ENCODE assay signal across 8 cellular contexts in genomic region chr13:28657784-28658538, GRCh38. TPM values are rescaled to one million over a fixed set of nuclear protein-coding genes. Genes with fewer than 3 reads are reported as not detected.
A peak's percentile ranks its signal among the peaks of the same experiment; 100 is the strongest.
DNase-seq lines count a peak whose midpoint lies in the region; ATAC-seq and TF ChIP-seq lines count a peak whose summit lies in the region.

No MANE protein-coding gene starts in this region.

- H3K27ac ChIP-seq in Panc1 (ENCODE audit: low read length) = peak overlapping the region; percentile 97
- peak overlapping the region; percentile 20 to 98 (median 89) for H3K27ac ChIP-seq in dorsolateral prefrontal cortex

- intact Hi-C loops in Panc1 (cut with micrococcal nuclease; ENCODE audit: unreplicated experiment) = no loop called here
- intact Hi-C loops in dorsolateral prefrontal cortex (cut with DNase I) = loop anchor here (5.0 kb wide), 2 partner anchors 59 to 521 kb away; partner anchors contain the start of genes SLC46A3 (in 2 of the 2) and PAN3 (in 1 of the 2)
- intact Hi-C loops in mucosa of descending colon (cut with DNase I, micrococcal nuclease) = no loop called here

- H3K36me3 ChIP-seq in Panc1 (ENCODE audit: control insufficient read depth, insufficient read depth, low read length) = peaks cover 22% of the 10 kb centered on the region
- no peaks in the 10 kb centered on the region for H3K36me3 ChIP-seq in mucosa of descending colon (ENCODE audit: low read depth)

- H3K4me3 Mint-ChIP-seq in activated CD4-positive, alpha-beta T cell treated with anti-CD3 and anti-CD28 coated beads, Interleukin-2, amount 10 ng/mL, durations not matched to agents 7 days and 5 days = peak overlapping the region; percentile 92

- H3K9me3 Mint-ChIP-seq in activated CD4-positive, alpha-beta T cell treated with anti-CD3 and anti-CD28 coated beads, Interleukin-2, amount 10 ng/mL, durations not matched to agents 7 days and 5 days = no peaks in the 10 kb centered on the region

- H3K27ac Mint-ChIP-seq in activated CD4-positive, alpha-beta T cell treated with anti-CD3 and anti-CD28 coated beads, Interleukin-2, amount 10 ng/mL, durations not matched to agents 7 days and 5 days = peak overlapping the region; percentile 97

- H3K27me3 Mint-ChIP-seq in activated CD4-positive, alpha-beta T cell treated with anti-CD3 and anti-CD28 coated beads, Interleukin-2, amount 10 ng/mL, durations not matched to agents 7 days and 5 days = no peaks in the 10 kb centered on the region

- no peak for DNase-seq in activated CD4-positive, alpha-beta T cell treated with anti-CD3 and anti-CD28 coated beads, Interleukin-2, amount 10 ng/mL, durations not matched to agents 7 days and 5 days
- no peak for DNase-seq in activated CD4-positive, alpha-beta T cell treated with anti-CD3 and anti-CD28 coated beads for 1 hour
- no peak for DNase-seq in Panc1 (ENCODE audit: low read depth, low spot score)
- DNase-seq in dorsolateral prefrontal cortex = no peak
- DNase-seq in mucosa of descending colon = no peak
- no peak for DNase-seq in AG08395 (ENCODE audit: low spot score)
- DNase-seq in activated CD4-positive, alpha-beta T cell treated with anti-CD3 and anti-CD28 coated beads for 4 hours = no peak

- no peak for TF ChIP-seq CTCF in Panc1 (IDR thresholded peaks at IDR 0.05)
- TF ChIP-seq CTCF in dorsolateral prefrontal cortex (IDR thresholded peaks at IDR 0.05 in 54 of 56, conservative IDR thresholded peaks at IDR 0.05 in 2 of 56; ENCODE audit: low read depth in 1 of 56, partially characterized antibody in 56 of 56) = peak in 4 of 56 donors; percentile 9 to 34 (median 12)
- no peak for TF ChIP-seq CTCF in mucosa of descending colon (IDR thresholded peaks at IDR 0.05)

- ATAC-seq in Panc1 (no peak), mucosa of descending colon (peak; percentile 25), HG03045 (IDR thresholded peaks at IDR 0.05; ENCODE audit: unreplicated experiment) (no peak)

- TSS peak; percentile 85 for BruUV-seq in Panc1 (replicated peaks; lab: Mats Ljungman, UMichigan)

- peaks cover 35% of the 10 kb centered on the region for H3K36me3 Mint-ChIP-seq in activated CD4-positive, alpha-beta T cell treated with anti-CD3 and anti-CD28 coated beads, Interleukin-2, amount 10 ng/mL, durations not matched to agents 7 days and 5 days (ENCODE audit: low read depth)

- in situ Hi-C loops in Panc1 (cut with HindIII; ENCODE audit: low pct_unique_long_range_greater_than_20kb, low sequenced_read_pairs) = no loop called here

- peaks cover 23% of the 10 kb centered on the region for H3K4me1 ChIP-seq in Panc1 (ENCODE audit: control insufficient read depth, insufficient read depth, low read length)
- H3K4me1 ChIP-seq in mucosa of descending colon (ENCODE audit: low read depth) = peaks cover 23% of the 10 kb centered on the region

- POLR2A ChIA-PET in activated CD4-positive, alpha-beta T cell treated with anti-CD3 and anti-CD28 coated beads, Interleukin-2, amount 10 ng/mL, durations not matched to agents 7 days and 5 days (lab: Charles Lee) = interaction anchor here (0.5 kb wide), 1 partner anchor 334 kb away, joined by 3 read pairs; no protein-coding TSS in a partner anchor
- POLR2A ChIA-PET in Panc1 (lab: Charles Lee) = interaction anchor here (0.6 kb wide), 2 partner anchors 10 to 385 kb away, joined by 5 to 7 read pairs; no protein-coding TSS in a partner anchor

- peak overlapping the region; percentile 94 to 96 for H3K4me3 ChIP-seq in Panc1 (ENCODE audit: low read depth in 2 of 2, low read length in 2 of 2)
- H3K4me3 ChIP-seq in dorsolateral prefrontal cortex = peak overlapping the region; percentile 58 to 100 (median 92)
- H3K4me3 ChIP-seq in mucosa of descending colon = peak overlapping the region; percentile 95

- peaks cover 58% of the 10 kb centered on the region for H3K4me1 Mint-ChIP-seq in activated CD4-positive, alpha-beta T cell treated with anti-CD3 and anti-CD28 coated beads, Interleukin-2, amount 10 ng/mL, durations not matched to agents 7 days and 5 days

- H3K9me3 ChIP-seq in Panc1 (ENCODE audit: control insufficient read depth, insufficient read depth, low read depth, low read length) = no peaks in the 10 kb centered on the region
- no peaks in the 10 kb centered on the region for H3K9me3 ChIP-seq in mucosa of descending colon

- no peaks in the 10 kb centered on the region for H3K27me3 ChIP-seq in Panc1 (ENCODE audit: control insufficient read depth, insufficient read depth, low read length)
- no peaks in the 10 kb centered on the region for H3K27me3 ChIP-seq in dorsolateral prefrontal cortex

- CTCF ChIA-PET in activated CD4-positive, alpha-beta T cell treated with anti-CD3 and anti-CD28 coated beads, Interleukin-2, amount 10 ng/mL, durations not matched to agents 7 days and 5 days (lab: Charles Lee) = no interaction called here
- CTCF ChIA-PET in Panc1 (lab: Charles Lee) = interaction anchor here (0.9 kb wide), 1 partner anchor 139 kb away, joined by 6 read pairs; no protein-coding TSS in a partner anchor

RNA-seq across cellular contexts. Expression of gene POMP, which starts 1.0 kb away (rescaled TPM):
- total RNA-seq in activated CD4-positive, alpha-beta T cell treated with anti-CD3 and anti-CD28 coated beads, Interleukin-2, amount 10 ng/mL, durations not matched to agents 7 days and 5 days = 10 to 100 TPM; 66.7 to 67.8 TPM
- total RNA-seq in Panc1 (2021; ENCODE audit: unreplicated experiment) (92.0 TPM), dorsolateral prefrontal cortex (10 to 100 TPM; 39.7 to 71.0 (median 58.2) TPM), mucosa of descending colon (10 to 100 TPM; 56.9 to 68.4 (median 60.2) TPM)
- polyA plus RNA-seq in Panc1 (2012; ENCODE audit: insufficient read length) = 63.0 TPM

Comparison
In these comparisons a context has a peak if more than half of its experiments do, and no peak if none do; other contexts are left out.
1. intact Hi-C loops: an anchor here in dorsolateral prefrontal cortex (5.0 kb wide); none called in Panc1 and mucosa of descending colon.